8 cellular contexts compared by ENCODE assay signal in genomic region chr1:64469977-64470669, GRCh38. TPM values are rescaled to one million over a fixed set of nuclear protein-coding genes. Genes with fewer than 3 reads are reported as not detected.
DNase-seq lines count a peak whose midpoint lies in the region; ATAC-seq and TF ChIP-seq lines count a peak whose summit lies in the region.

TSS of gene CACHD1 (plus strand) at chr1:64470129. CDS start at chr1:64470745, 616 bp downstream.

- H3K27me3 Mint-ChIP-seq in CD8-positive, alpha-beta T cell (ENCODE audit: low read depth), result peaks cover 31% of the 10 kb centered on the region
- H3K27me3 Mint-ChIP-seq in activated naive CD4-positive, alpha-beta T cell treated with anti-CD3 and anti-CD28 coated beads for 36 hours (ENCODE audit: low read depth), result peaks cover 27% of the 10 kb centered on the region

- no peaks in the 10 kb centered on the region for H3K9me3 ChIP-seq in CD8-positive, alpha-beta T cell (ENCODE audit: low read length)
- no peaks in the 10 kb centered on the region for H3K9me3 ChIP-seq in neutrophil

- peaks cover 23% of the 10 kb centered on the region for H3K4me1 Mint-ChIP-seq in CD8-positive, alpha-beta T cell (ENCODE audit: low read depth)
- H3K4me1 Mint-ChIP-seq in activated naive CD4-positive, alpha-beta T cell treated with anti-CD3 and anti-CD28 coated beads for 36 hours (ENCODE audit: low read depth), result peaks cover 14% of the 10 kb centered on the region

- intact Hi-C loops in CD8-positive, alpha-beta T cell (cut with DNase I, micrococcal nuclease), result loop anchor here (1.0 to 10.0 kb wide), 5 partner anchors 37 to 595 kb away; no protein-coding TSS in a partner anchor
- intact Hi-C loops in activated naive CD4-positive, alpha-beta T cell treated with anti-CD3 and anti-CD28 coated beads for 36 hours (cut with micrococcal nuclease), result loop anchor here (1.0 to 5.0 kb wide), 10 partner anchors 21 to 597 kb away; partner anchors contain the start of genes JAK1 and RAVER2

- H3K4me3 Mint-ChIP-seq in CD8-positive, alpha-beta T cell, result peak within 1 kb of the TSS; percentile 91
- peak within 1 kb of the TSS; percentile 78 for H3K4me3 Mint-ChIP-seq in activated naive CD4-positive, alpha-beta T cell treated with anti-CD3 and anti-CD28 coated beads for 36 hours

- H3K4me3 ChIP-seq in CD8-positive, alpha-beta T cell (ENCODE audit: low read depth, low read length), result peak within 1 kb of the TSS; percentile 65
- peak within 1 kb of the TSS; percentile 38 to 64 for H3K4me3 ChIP-seq in neutrophil (ENCODE audit: low read depth in 1 of 2, low read length in 1 of 2)

- peaks cover 10% of the 10 kb centered on the region for H3K4me1 ChIP-seq in CD8-positive, alpha-beta T cell (ENCODE audit: insufficient read depth, low read length)
- H3K4me1 ChIP-seq in neutrophil (ENCODE audit: control insufficient read depth in 1 of 2, insufficient read depth in 1 of 2, low read depth in 1 of 2, low read length in 1 of 2), result peaks cover 20 to 21% of the 10 kb centered on the region in 2 experiments

- POLR2A ChIA-PET in CD8-positive, alpha-beta T cell (lab: Charles Lee), result no interaction called here

- peaks cover 4% of the 10 kb centered on the region for H3K36me3 Mint-ChIP-seq in CD8-positive, alpha-beta T cell
- H3K36me3 Mint-ChIP-seq in activated naive CD4-positive, alpha-beta T cell treated with anti-CD3 and anti-CD28 coated beads for 36 hours (ENCODE audit: low read depth), result no peaks in the 10 kb centered on the region

- no peak within 1 kb of the TSS for H3K27ac Mint-ChIP-seq in CD8-positive, alpha-beta T cell
- H3K27ac Mint-ChIP-seq in activated naive CD4-positive, alpha-beta T cell treated with anti-CD3 and anti-CD28 coated beads for 36 hours, result peak within 1 kb of the TSS; percentile 3

- DNase-seq in CD8-positive, alpha-beta T cell, result peak; percentile 7 to 78 (median 46)
- DNase-seq in HuH-7.5 (ENCODE audit: low spot score), result peak; percentile 81
- DNase-seq in RPMI7951 (ENCODE audit: low read depth), result peak; percentile 67
- DNase-seq in activated naive CD4-positive, alpha-beta T cell treated with anti-CD3 and anti-CD28 coated beads for 36 hours, result peak; percentile 86
- DNase-seq in germinal center (ENCODE audit: low spot score), result peak; percentile 38
- peak; percentile 64 for DNase-seq in stromal cell of bone marrow (ENCODE audit: low read depth)

- no peaks in the 10 kb centered on the region for H3K9me3 Mint-ChIP-seq in CD8-positive, alpha-beta T cell
- no peaks in the 10 kb centered on the region for H3K9me3 Mint-ChIP-seq in activated naive CD4-positive, alpha-beta T cell treated with anti-CD3 and anti-CD28 coated beads for 36 hours

- TF ChIP-seq CTCF in CD8-positive, alpha-beta T cell (IDR thresholded peaks at IDR 0.05), result no peak
- no peak for TF ChIP-seq CTCF in neutrophil (IDR thresholded peaks at IDR 0.05)

- no peak within 1 kb of the TSS for H3K27ac ChIP-seq in CD8-positive, alpha-beta T cell (ENCODE audit: low read depth, low read length)
- no peak within 1 kb of the TSS for H3K27ac ChIP-seq in neutrophil

- CTCF ChIA-PET in CD8-positive, alpha-beta T cell (lab: Charles Lee), result interaction anchor here (1.0 kb wide), 1 partner anchor 206 kb away, joined by 3 read pairs; no protein-coding TSS in a partner anchor
- CTCF ChIA-PET in activated naive CD4-positive, alpha-beta T cell treated with anti-CD3 and anti-CD28 coated beads for 36 hours (lab: Charles Lee), result no interaction called here

- no peaks in the 10 kb centered on the region for H3K36me3 ChIP-seq in CD8-positive, alpha-beta T cell (ENCODE audit: insufficient read depth, low read length)
- H3K36me3 ChIP-seq in neutrophil, result no peaks in the 10 kb centered on the region

- H3K27me3 ChIP-seq in CD8-positive, alpha-beta T cell (ENCODE audit: insufficient read depth, low read length), result no peaks in the 10 kb centered on the region
- H3K27me3 ChIP-seq in neutrophil, result peaks cover 73% of the 10 kb centered on the region

- peak; percentile 85 for ATAC-seq in CD8-positive, alpha-beta T cell
- ATAC-seq in GM21381 (IDR thresholded peaks at IDR 0.05; ENCODE audit: unreplicated experiment), result peak; percentile 86

RNA-seq across cellular contexts. Expression of gene CACHD1, which starts in this region (rescaled TPM):
- total RNA-seq in CD8-positive, alpha-beta T cell, result 1 to 10 TPM; 3.4 TPM
- 0.98 and 1.2 TPM in 2 replicates for total RNA-seq in RPMI7951 (2014; rRNA removed; shearing (Covaris generic))
- 1 to 10 TPM; 2.6 to 2.9 TPM for total RNA-seq in activated naive CD4-positive, alpha-beta T cell treated with anti-CD3 and anti-CD28 coated beads for 36 hours
